In the genomic region with DNA sequence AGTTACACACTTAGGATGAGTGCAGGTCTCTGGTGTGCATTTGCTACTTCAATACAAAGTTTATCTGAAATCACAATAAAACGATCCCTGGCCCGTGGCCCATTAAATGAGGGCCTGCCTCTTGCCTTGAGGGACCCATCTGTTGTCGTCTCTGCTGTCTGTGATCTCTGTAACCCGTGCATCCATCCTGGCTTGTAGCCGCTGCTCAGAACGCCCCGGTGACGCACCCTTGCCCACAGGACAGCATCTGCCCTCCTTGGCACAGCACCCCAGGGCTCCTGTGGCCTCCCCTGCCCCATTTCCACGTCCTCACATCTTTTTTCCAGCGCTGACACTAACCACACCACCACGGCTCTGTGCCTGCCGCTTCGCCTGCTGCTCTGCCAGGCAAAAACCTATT, we compare ENCODE assay signal across 14 cellular contexts. TPM values are rescaled to one million over a fixed set of nuclear protein-coding genes. Genes with fewer than 3 reads are reported as not detected.
DNase-seq lines count a peak whose midpoint lies in the region; ATAC-seq, FAIRE-seq and TF ChIP-seq lines count a peak whose summit lies in the region.
"Had no signal": no experiment of that assay in that cellular context is flagged by ENCODE, and none has a peak within 500 bp of the region (broad histone marks: within the 10 kb centered on the region; RNA-seq: fewer than 3 reads in every experiment).

No MANE protein-coding gene starts in this region.

- H3K4me3 Mint-ChIP-seq in HFFc6 (peak overlapping the region; percentile 40; the same call in 1 of the 2 replicates), memory B cell (no peak overlapping the region)
- H3K4me3 Mint-ChIP-seq in activated T-helper 2 cell treated with anti-CD3 and anti-CD28 coated beads, Interferon-gamma antibody, Interleukin-2, Interleukin-4, amounts not matched to agents 10 μg/mL and 5 μg/mL and 100 μg/mL, durations not matched to agents 14 hours and 24 hours and 36 hours (ENCODE audit: low read depth) = no peak overlapping the region

- H3K27ac ChIP-seq in A549 (peak overlapping the region; percentile 67 to 83), small intestine (ENCODE audit: low read depth in 1 of 2, low read length in 1 of 2) (no peak overlapping the region)
- H3K27ac ChIP-seq: gastrocnemius medialis had no signal

- no peak for TF ChIP-seq EP300 in A549 (IDR thresholded peaks at IDR 0.05)

- H3K27me3 ChIP-seq in small intestine (ENCODE audit: control insufficient read depth in 2 of 2, insufficient read depth in 2 of 2, low read length in 2 of 2) = peaks cover 0 to 2% of the 10 kb centered on the region in 2 donors

- no peak for TF ChIP-seq CTCF in A549 (IDR thresholded peaks at IDR 0.05)
- no peak for TF ChIP-seq CTCF in HFFc6 (IDR thresholded peaks at IDR 0.05)

- 89% methylated on average over 13 of the region's 13 CpGs for WGBS in A549 (ENCODE audit: missing lambda C conversion rate)
- 68 to 76% (median 69%) methylated on average over 13 of the region's 13 CpGs for WGBS in small intestine, 3 donors

- POLR2A ChIA-PET in A549 (lab: Yijun Ruan, JAX) = no interaction called here

- DNase-seq in A549 (ENCODE audit: low read depth in 1 of 2, low spot score in 1 of 2) (no peak), HFFc6 (no peak), memory B cell (ENCODE audit: low spot score in 2 of 2) (no peak), small intestine (no peak), DMS79 treated with DMSO at 0.1 percent for 48 hours (lab: John Stamatoyannopoulos, UW) (no peak), DMS153 treated with DMSO at 0.1 percent for 48 hours (lab: John Stamatoyannopoulos, UW; ENCODE audit: unreplicated experiment) (no peak)
- DNase-seq in activated T-helper 2 cell treated with anti-CD3 and anti-CD28 coated beads, Interferon-gamma antibody, Interleukin-2, Interleukin-4, amounts not matched to agents 10 μg/mL and 5 μg/mL and 100 μg/mL, durations not matched to agents 14 hours and 24 hours and 36 hours (ENCODE audit: low spot score) = no peak
- DNase-seq: effector CD4-positive, alpha-beta T cell; gastrocnemius medialis; NCI-H748 treated with DMSO at 0.1 percent for 48 hours; stimulated activated CD4-positive, alpha-beta T cell treated with anti-CD3 and anti-CD28 coated beads, Interleukin-1b, Interleukin-23, amount 100 ng/mL, for 48 hours had no signal

- TF ChIP-seq POLR2A in A549 (IDR thresholded peaks at IDR 0.05; ENCODE audit: low read length) = 0 out of 2 replicates have a peak, but pooled peaks have one; percentile 6

- CTCF ChIA-PET in A549 (lab: Yijun Ruan, JAX) = no interaction called here

- H3K36me3 ChIP-seq in small intestine (ENCODE audit: control insufficient read depth in 2 of 2, insufficient read depth in 2 of 2, low read length in 2 of 2) = no peaks in the 10 kb centered on the region
- H3K36me3 ChIP-seq: gastrocnemius medialis had no signal

- H3K27me3 Mint-ChIP-seq in HFFc6 (ENCODE audit: insufficient read depth) (peaks cover 2% of the 10 kb centered on the region; the same call in 1 of the 2 replicates), memory B cell (no peaks in the 10 kb centered on the region)
- H3K27me3 Mint-ChIP-seq in activated T-helper 2 cell treated with anti-CD3 and anti-CD28 coated beads, Interferon-gamma antibody, Interleukin-2, Interleukin-4, amounts not matched to agents 10 μg/mL and 5 μg/mL and 100 μg/mL, durations not matched to agents 14 hours and 24 hours and 36 hours (ENCODE audit: low read depth) = no peaks in the 10 kb centered on the region
- H3K27me3 Mint-ChIP-seq: IgD-negative memory B cell had no signal

- H3K4me2 ChIP-seq in A549 = no peak overlapping the region

- H3K4me1 Mint-ChIP-seq in HFFc6 (ENCODE audit: low read depth) (peaks cover 16% of the 10 kb centered on the region; the same call in 1 of the 2 replicates), memory B cell (peaks cover 31% of the 10 kb centered on the region)
- H3K4me1 Mint-ChIP-seq in activated T-helper 2 cell treated with anti-CD3 and anti-CD28 coated beads, Interferon-gamma antibody, Interleukin-2, Interleukin-4, amounts not matched to agents 10 μg/mL and 5 μg/mL and 100 μg/mL, durations not matched to agents 14 hours and 24 hours and 36 hours (ENCODE audit: low read depth) = peaks cover 22% of the 10 kb centered on the region

- H3K4me3 ChIP-seq in A549 (no peak overlapping the region), small intestine (ENCODE audit: low read depth in 1 of 2, low read length in 2 of 2) (no peak overlapping the region)
- H3K4me3 ChIP-seq: gastrocnemius medialis, GM12878 had no signal

- ATAC-seq in A549 (no peak), memory B cell (ENCODE audit: low read depth) (no peak), HG02973 (IDR thresholded peaks at IDR 0.05; ENCODE audit: unreplicated experiment) (no peak)
- ATAC-seq: gastrocnemius medialis, GM12878 had no signal

- TF ChIP-seq RAD21 in A549 (conservative IDR thresholded peaks at IDR 0.05 in 1 of 2, IDR thresholded peaks at IDR 0.05 in 1 of 2) = no peak

- H3K9me3 ChIP-seq in A549 (peaks cover 11% of the 10 kb centered on the region; the same call in 2 of the 3 replicates), small intestine (ENCODE audit: control insufficient read depth, low read depth) (no peaks in the 10 kb centered on the region)
- H3K9me3 ChIP-seq: gastrocnemius medialis had no signal

- intact Hi-C loops in activated T-helper 2 cell treated with anti-CD3 and anti-CD28 coated beads, Interferon-gamma antibody, Interleukin-2, Interleukin-4, amounts not matched to agents 10 μg/mL and 5 μg/mL and 100 μg/mL, durations not matched to agents 14 hours and 24 hours and 36 hours (cut with micrococcal nuclease) = no loop called here

- peaks cover 21% of the 10 kb centered on the region for H3K4me1 ChIP-seq in A549
- no peaks in the 10 kb centered on the region for H3K4me1 ChIP-seq in small intestine (ENCODE audit: control insufficient read depth in 2 of 2, insufficient read depth in 1 of 2, low read depth in 1 of 2, low read length in 1 of 2)
- H3K4me1 ChIP-seq: gastrocnemius medialis had no signal

- no peak for FAIRE-seq in A549 (lab: Jason Lieb, UNC)
- FAIRE-seq in small intestine (lab: Jason Lieb, UNC) = no peak
- FAIRE-seq: GM12878 had no signal

- H3K9me3 Mint-ChIP-seq in HFFc6 (peaks cover 14% of the 10 kb centered on the region; the same call in 1 of the 2 replicates), memory B cell (peaks cover 6% of the 10 kb centered on the region)
- H3K9me3 Mint-ChIP-seq in activated T-helper 2 cell treated with anti-CD3 and anti-CD28 coated beads, Interferon-gamma antibody, Interleukin-2, Interleukin-4, amounts not matched to agents 10 μg/mL and 5 μg/mL and 100 μg/mL, durations not matched to agents 14 hours and 24 hours and 36 hours = peaks cover 39% of the 10 kb centered on the region

- no peak overlapping the region for H3K27ac Mint-ChIP-seq in HFFc6
- H3K27ac Mint-ChIP-seq in activated T-helper 2 cell treated with anti-CD3 and anti-CD28 coated beads, Interferon-gamma antibody, Interleukin-2, Interleukin-4, amounts not matched to agents 10 μg/mL and 5 μg/mL and 100 μg/mL, durations not matched to agents 14 hours and 24 hours and 36 hours = peak overlapping the region; percentile 67
- peak overlapping the region; percentile 78 for H3K27ac Mint-ChIP-seq in memory B cell

- H3K36me3 Mint-ChIP-seq in HFFc6 (ENCODE audit: low read depth) = no peaks in the 10 kb centered on the region
- H3K36me3 Mint-ChIP-seq in activated T-helper 2 cell treated with anti-CD3 and anti-CD28 coated beads, Interferon-gamma antibody, Interleukin-2, Interleukin-4, amounts not matched to agents 10 μg/mL and 5 μg/mL and 100 μg/mL, durations not matched to agents 14 hours and 24 hours and 36 hours (ENCODE audit: low read depth) = peaks cover 85% of the 10 kb centered on the region
- peaks cover 44% of the 10 kb centered on the region for H3K36me3 Mint-ChIP-seq in memory B cell

TF ChIP-seq in A549, 52 proteins besides CTCF, POLR2A, EP300 and RAD21:
- TF ChIP-seq PHF8 (IDR thresholded peaks at IDR 0.05; ENCODE audit: borderline replicate concordance, low read depth) = no peak
- no peak for TF ChIP-seq RFX5 (IDR thresholded peaks at IDR 0.05)
- TF ChIP-seq FOSB (CRISPR knock-in tag; IDR thresholded peaks at IDR 0.05) = no peak
- TF ChIP-seq NPAS2 (CRISPR knock-in tag; IDR thresholded peaks at IDR 0.05; ENCODE audit: borderline replicate concordance) = no peak
- TF ChIP-seq, protein P1, sequence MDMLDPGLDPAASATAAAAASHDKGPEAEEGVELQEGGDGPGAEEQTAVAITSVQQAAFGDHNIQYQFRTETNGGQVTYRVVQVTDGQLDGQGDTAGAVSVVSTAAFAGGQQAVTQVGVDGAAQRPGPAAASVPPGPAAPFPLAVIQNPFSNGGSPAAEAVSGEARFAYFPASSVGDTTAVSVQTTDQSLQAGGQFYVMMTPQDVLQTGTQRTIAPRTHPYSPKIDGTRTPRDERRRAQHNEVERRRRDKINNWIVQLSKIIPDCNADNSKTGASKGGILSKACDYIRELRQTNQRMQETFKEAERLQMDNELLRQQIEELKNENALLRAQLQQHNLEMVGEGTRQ (IDR thresholded peaks at IDR 0.05) = no peak
- TF ChIP-seq MAZ (IDR thresholded peaks at IDR 0.05; ENCODE audit: borderline replicate concordance, low read depth, low read length) = no peak

RNA-seq across cellular contexts. Expression of a gene that starts 16.7 kb away (rescaled TPM):
- 0.34 and 0.48 TPM in 2 replicates for polyA plus RNA-seq in A549 (2011; rRNA removed)
- polyA plus RNA-seq in A549 (2012; cell fraction: cytosol; rRNA removed) = 0.38 and 0.49 TPM in 2 replicates
- 0.55 and 0.79 TPM in 2 replicates for polyA plus RNA-seq in A549 (2012; cell fraction: nucleus; rRNA removed)
- 0.92 to 1.6 TPM (median 1.1 TPM) in 3 replicates for polyA plus RNA-seq in A549 (2017; fragmentation: RNase III; extraction: RNeasy Plus Mini Kit Qiagen cat#74134 plus additional on column Dnase treatment)
- 0.58 and 2.2 TPM in 2 replicates for polyA minus RNA-seq in A549 (2011; rRNA and poly(A)+ RNA removed)
- not detected for total RNA-seq in HFFc6 (2021; fragmentation: NEBNext Ultra II Directional; extraction: Animal tissue kit (Norgen Biotek cat#: 25700))
- total RNA-seq in activated T-helper 2 cell treated with anti-CD3 and anti-CD28 coated beads, Interferon-gamma antibody, Interleukin-2, Interleukin-4, amounts not matched to agents 10 μg/mL and 5 μg/mL and 100 μg/mL, durations not matched to agents 14 hours and 24 hours and 36 hours = 72.8 and 74.1 TPM in 2 replicates
- polyA plus RNA-seq in small intestine = 1 to 10 TPM in 2 of 3 donors, under 1 TPM in 1; 0.67 to 4.1 (median 2.4) TPM

Comparison
In these comparisons a context has a peak if more than half of its experiments do, and no peak if none do; other contexts are left out.
1. H3K27ac ChIP-seq: peak in A549 (2 of 2); none in small intestine (0 of 2).
2. RNA of a gene that starts 16.7 kb away (total RNA-seq): 72.8 to 74.1 TPM in activated T-helper 2 cell treated with anti-CD3 and anti-CD28 coated beads, Interferon-gamma antibody, Interleukin-2, Interleukin-4, amounts not matched to agents 10 μg/mL and 5 μg/mL and 100 μg/mL, durations not matched to agents 14 hours and 24 hours and 36 hours; not detected in HFFc6; every median in the first group is over 10 times any median in the second.